23 cellular contexts compared by ENCODE assay signal in the genomic region with DNA sequence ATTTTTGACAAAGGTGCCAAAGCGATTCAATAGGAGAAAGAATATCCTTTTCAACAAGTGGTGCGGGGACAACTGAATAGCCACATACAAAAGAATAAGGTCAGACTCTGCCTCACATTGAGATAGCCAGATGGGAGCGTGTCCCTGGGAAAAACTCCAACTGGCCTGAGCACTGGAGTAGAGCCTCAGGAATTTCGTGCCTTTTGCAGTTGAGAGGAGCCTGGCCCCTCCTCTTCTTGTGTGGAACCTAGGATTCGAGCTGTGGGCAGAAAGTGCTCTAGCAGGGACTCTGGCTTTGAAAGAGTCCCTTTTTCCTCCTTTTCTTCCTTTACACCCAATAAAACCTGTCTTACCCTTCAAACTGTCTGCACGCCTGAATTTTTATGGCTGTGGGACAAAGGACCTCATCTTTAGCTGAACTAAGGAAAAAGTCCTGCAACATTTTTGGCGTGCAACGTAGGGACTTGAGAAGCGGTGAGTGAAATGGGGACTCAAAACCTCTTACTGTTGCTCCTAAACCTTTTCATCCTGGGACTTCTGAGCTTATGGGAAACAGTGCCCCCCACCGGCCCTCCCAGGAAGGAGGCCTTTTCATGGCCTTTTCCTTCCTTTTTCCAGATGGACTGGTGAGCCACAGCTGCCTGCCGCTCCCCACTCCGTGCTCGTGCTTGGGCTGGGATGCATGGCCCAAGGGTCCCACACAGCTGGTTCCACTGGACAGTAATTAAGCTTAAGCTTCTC.
DNase-seq lines count a peak whose midpoint lies in the region; ATAC-seq and TF ChIP-seq lines count a peak whose summit lies in the region.
"Had no signal": no experiment of that assay in that cellular context is flagged by ENCODE, and none has a peak within 500 bp of the region (broad histone marks: within the 10 kb centered on the region; RNA-seq: fewer than 3 reads in every experiment).

No MANE protein-coding gene starts in this region.

- H3K4me1 Mint-ChIP-seq in immature natural killer cell = no peaks in the 10 kb centered on the region
- H3K4me1 Mint-ChIP-seq: T-helper 17 cell had no signal

- H3K36me3 Mint-ChIP-seq in immature natural killer cell = no peaks in the 10 kb centered on the region
- H3K36me3 Mint-ChIP-seq: activated CD4-positive, alpha-beta memory T cell treated with anti-CD3 and anti-CD28 coated beads for 36 hours had no signal

- H3K27ac ChIP-seq in SK-N-SH (ENCODE audit: low read depth in 2 of 2, low read length in 1 of 2) = no peak overlapping the region
- peak overlapping the region; percentile 92 for H3K27ac ChIP-seq in cardiac muscle cell
- no peak overlapping the region for H3K27ac ChIP-seq in testis
- H3K27ac ChIP-seq: A549, colonic mucosa, hepatocyte, prostate gland, VCaP had no signal

- H3K27me3 Mint-ChIP-seq in immature natural killer cell (ENCODE audit: low read depth in 3 of 3) = peaks cover 2 to 13% (median 2%) of the 10 kb centered on the region in 3 donors
- H3K27me3 Mint-ChIP-seq: activated CD4-positive, alpha-beta memory T cell treated with anti-CD3 and anti-CD28 coated beads for 36 hours had no signal

- 2% methylated on average over 13 of the region's 13 CpGs for WGBS in SK-N-SH (ENCODE audit: low lambda C conversion rate)
- WGBS in testis, 2 donors = 40 to 52% methylated on average over 10 to 13 of the region's 13 CpGs

- POLR2A ChIA-PET in SK-N-SH (lab: Yijun Ruan, JAX) = no interaction called here
- POLR2A ChIA-PET in HEK293T (lab: Yijun Ruan, JAX) = no interaction called here

- no peaks in the 10 kb centered on the region for H3F3A ChIP-seq in SK-N-SH (replicated peaks; ENCODE audit: insufficient read depth)

- peaks cover 31% of the 10 kb centered on the region; the same call in 1 of the 2 replicates for H3K27me3 ChIP-seq in SK-N-SH (ENCODE audit: insufficient read depth)
- no peaks in the 10 kb centered on the region for H3K27me3 ChIP-seq in cardiac muscle cell
- H3K27me3 ChIP-seq in testis = no peaks in the 10 kb centered on the region
- H3K27me3 ChIP-seq: colonic mucosa, hepatocyte had no signal

- H3K9me2 ChIP-seq in SK-N-SH = no peaks in the 10 kb centered on the region

- no peak for TF ChIP-seq RAD21 in SK-N-SH (IDR thresholded peaks at IDR 0.05; ENCODE audit: low read length)

- no peak overlapping the region for H3K27ac Mint-ChIP-seq in immature natural killer cell
- H3K27ac Mint-ChIP-seq: activated CD4-positive, alpha-beta memory T cell treated with anti-CD3 and anti-CD28 coated beads for 36 hours; nephron progenitor cell; T-helper 17 cell had no signal

- in situ Hi-C loops in SK-MEL-5 (cut with HindIII; ENCODE audit: low pct_unique_long_range_greater_than_20kb, low sequenced_read_pairs) = no loop called here

- H3K4me1 ChIP-seq in SK-N-SH (ENCODE audit: control insufficient read depth in 1 of 2, insufficient read depth in 2 of 2, low read depth in 1 of 2, low read length in 1 of 2) (no peaks in the 10 kb centered on the region), cardiac muscle cell (ENCODE audit: low read depth) (peaks cover 10% of the 10 kb centered on the region), testis (no peaks in the 10 kb centered on the region)
- H3K4me1 ChIP-seq: A549, colonic mucosa, prostate gland had no signal

- H3K9me3 Mint-ChIP-seq in immature natural killer cell = no peaks in the 10 kb centered on the region
- H3K9me3 Mint-ChIP-seq: activated CD4-positive, alpha-beta memory T cell treated with anti-CD3 and anti-CD28 coated beads for 36 hours had no signal

- DNase-seq in SK-N-SH (no peak), SK-MEL-5 (ENCODE audit: low read depth, low spot score) (peak; percentile 37), cardiac muscle cell (ENCODE audit: low read depth in 1 of 2, low spot score in 1 of 2) (no peak), testis (peak; percentile 16), immature natural killer cell (no peak), HEK293T (ENCODE audit: extremely low spot score) (no peak)
- no peak for DNase-seq in activated CD4-positive, alpha-beta T cell treated with anti-CD3 and anti-CD28 coated beads for 48 hours
- DNase-seq: activated CD4-positive, alpha-beta memory T cell treated with anti-CD3 and anti-CD28 coated beads for 36 hours; activated naive CD4-positive, alpha-beta T cell treated with Interleukin-2 at 50 U/mL for 16 hours; aorta; colonic mucosa; DMS153; NCI-H2107; NCI-H69; nephron progenitor cell; small intestine; stimulated activated CD4-positive, alpha-beta T cell treated with anti-CD3 and anti-CD28 coated beads, Interleukin-4, amount 100 ng/mL, for 4 hours; T-helper 17 cell had no signal

- H3K4me2 ChIP-seq in SK-N-SH = no peak overlapping the region
- H3K4me2 ChIP-seq: A549, hepatocyte had no signal

- TF ChIP-seq POLR2A in testis (IDR thresholded peaks at IDR 0.05) = no peak

- no peak for TF ChIP-seq EP300 in SK-N-SH (IDR thresholded peaks at IDR 0.05; ENCODE audit: borderline replicate concordance in 1 of 2, low read depth in 1 of 2, low read length in 1 of 2)

- no peaks in the 10 kb centered on the region for H4K20me1 ChIP-seq in SK-N-SH (ENCODE audit: insufficient read depth)

- H2AFZ ChIP-seq in SK-N-SH (ENCODE audit: low read depth) = no peak overlapping the region
- H2AFZ ChIP-seq: hepatocyte had no signal

- H3K79me2 ChIP-seq in SK-N-SH (ENCODE audit: insufficient read depth) = no peaks in the 10 kb centered on the region
- H3K79me2 ChIP-seq: hepatocyte had no signal

- H3K4me3 Mint-ChIP-seq in immature natural killer cell = no peak overlapping the region
- H3K4me3 Mint-ChIP-seq: activated CD4-positive, alpha-beta memory T cell treated with anti-CD3 and anti-CD28 coated beads for 36 hours; nephron progenitor cell; T-helper 17 cell had no signal

- H3K36me3 ChIP-seq in SK-N-SH (replicated peaks in 1 of 2; ENCODE audit: control insufficient read depth in 1 of 2, insufficient read depth in 2 of 2, low read length in 1 of 2) (no peaks in the 10 kb centered on the region), cardiac muscle cell (no peaks in the 10 kb centered on the region), testis (ENCODE audit: low read depth, missing control alignments) (no peaks in the 10 kb centered on the region)
- H3K36me3 ChIP-seq: colonic mucosa, prostate gland had no signal

- CTCF ChIA-PET in SK-N-SH (lab: Yijun Ruan, JAX) = interaction anchor here (0.7 to 1.9 kb wide), 3 partner anchors 9 to 18 kb away, joined by 3 to 10 read pairs (median 4); no protein-coding TSS in a partner anchor
- CTCF ChIA-PET in HEK293T (lab: Yijun Ruan, JAX) = interaction anchor here (1.6 kb wide), 1 partner anchor 9 kb away, joined by 3 read pairs; no protein-coding TSS in a partner anchor

- H3K9ac ChIP-seq in SK-N-SH = no peak overlapping the region

- ATAC-seq in SK-N-SH treated with all-trans-retinoic acid at 6 μM for 48 hours = no peak
- ATAC-seq: A549, T-helper 17 cell had no signal

- TF ChIP-seq CTCF in SK-N-SH (IDR thresholded peaks at IDR 0.05) (0 out of 2 replicates have a peak, but pooled peaks have one; percentile 24), cardiac muscle cell (IDR thresholded peaks at IDR 0.05; ENCODE audit: low read depth, low read length) (no peak), testis (IDR thresholded peaks at IDR 0.05) (no peak)

- H3K9me3 ChIP-seq in SK-N-SH (no peaks in the 10 kb centered on the region), cardiac muscle cell (ENCODE audit: low read depth) (no peaks in the 10 kb centered on the region), testis (no peaks in the 10 kb centered on the region)
- H3K9me3 ChIP-seq: A549, colonic mucosa, prostate gland had no signal

- H3K4me3 ChIP-seq in SK-N-SH (ENCODE audit: low read depth in 2 of 2, low read length in 1 of 2) (no peak overlapping the region), cardiac muscle cell (no peak overlapping the region), testis (no peak overlapping the region)
- H3K4me3 ChIP-seq: A549, colonic mucosa, hepatocyte, prostate gland had no signal

- intact Hi-C loops in testis (cut with DNase I; ENCODE audit: low total_unique reads) = no loop called here

TF ChIP-seq in SK-N-SH, 30 proteins besides CTCF, POLR2A, EP300 and RAD21 (continues in another document):
- TF ChIP-seq RCOR1 (IDR thresholded peaks at IDR 0.05; ENCODE audit: low read length) = no peak
- no peak for TF ChIP-seq RXRA (IDR thresholded peaks at IDR 0.05; ENCODE audit: borderline replicate concordance, low read depth)
- TF ChIP-seq YY1 (IDR thresholded peaks at IDR 0.05; ENCODE audit: low read depth) = no peak
- TF ChIP-seq SIN3A (IDR thresholded peaks at IDR 0.05; ENCODE audit: borderline replicate concordance, low read depth, low read length) = no peak

TF ChIP-seq in SK-N-SH treated with all-trans-retinoic acid at 6 μM for 48 hours, 23 proteins besides CTCF, POLR2A, EP300 and RAD21 (continues in another document):
- TF ChIP-seq ZFP30 (CRISPR knock-in tag; IDR thresholded peaks at IDR 0.05) = no peak
- TF ChIP-seq PPARA (CRISPR knock-in tag; IDR thresholded peaks at IDR 0.05; ENCODE audit: borderline replicate concordance) = no peak
- no peak for TF ChIP-seq ZNF565 (CRISPR knock-in tag; conservative IDR thresholded peaks at IDR 0.05; ENCODE audit: low read depth)
- no peak for TF ChIP-seq ZNF8 (CRISPR knock-in tag; IDR thresholded peaks at IDR 0.05)
- TF ChIP-seq RARB (CRISPR knock-in tag; IDR thresholded peaks at IDR 0.05) = no peak
- TF ChIP-seq BACH2 (CRISPR knock-in tag; IDR thresholded peaks at IDR 0.05; ENCODE audit: borderline replicate concordance) = no peak
- no peak for TF ChIP-seq TOX (CRISPR knock-in tag; IDR thresholded peaks at IDR 0.05; ENCODE audit: borderline replicate concordance)
- no peak for TF ChIP-seq OSR1 (CRISPR knock-in tag; IDR thresholded peaks at IDR 0.05)

TF ChIP-seq in HEK293T, 16 proteins besides CTCF, POLR2A, EP300 and RAD21 (continues in another document):
- TF ChIP-seq NFRKB (IDR thresholded peaks at IDR 0.05) (no peak), LEF1 (IDR thresholded peaks at IDR 0.05; ENCODE audit: borderline replicate concordance) (no peak), TARDBP (IDR thresholded peaks at IDR 0.05) (no peak), SP1 (IDR thresholded peaks at IDR 0.05) (no peak), ZNF384 (IDR thresholded peaks at IDR 0.05) (no peak), FOXM1 (IDR thresholded peaks at IDR 0.05; ENCODE audit: borderline replicate concordance) (no peak), BHLHE40 (IDR thresholded peaks at IDR 0.05; ENCODE audit: borderline replicate concordance) (no peak), ARNT (IDR thresholded peaks at IDR 0.05) (no peak), ELF4 (IDR thresholded peaks at IDR 0.05) (no peak), CTBP1 (IDR thresholded peaks at IDR 0.05; ENCODE audit: borderline replicate concordance) (no peak)
- TF ChIP-seq, protein P1, sequence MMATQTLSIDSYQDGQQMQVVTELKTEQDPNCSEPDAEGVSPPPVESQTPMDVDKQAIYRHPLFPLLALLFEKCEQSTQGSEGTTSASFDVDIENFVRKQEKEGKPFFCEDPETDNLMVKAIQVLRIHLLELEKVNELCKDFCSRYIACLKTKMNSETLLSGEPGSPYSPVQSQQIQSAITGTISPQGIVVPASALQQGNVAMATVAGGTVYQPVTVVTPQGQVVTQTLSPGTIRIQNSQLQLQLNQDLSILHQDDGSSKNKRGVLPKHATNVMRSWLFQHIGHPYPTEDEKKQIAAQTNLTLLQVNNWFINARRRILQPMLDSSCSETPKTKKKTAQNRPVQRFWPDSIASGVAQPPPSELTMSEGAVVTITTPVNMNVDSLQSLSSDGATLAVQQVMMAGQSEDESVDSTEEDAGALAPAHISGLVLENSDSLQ (IDR thresholded peaks at IDR 0.05) = no peak

Comparison
In these comparisons a context has a peak if more than half of its experiments do, and no peak if none do; other contexts are left out.
1. DNase-seq: peak in SK-MEL-5 (single experiment) and testis (single experiment); none in SK-N-SH (single experiment), cardiac muscle cell (0 of 2), activated CD4-positive, alpha-beta T cell treated with anti-CD3 and anti-CD28 coated beads for 48 hours (single experiment), immature natural killer cell (0 of 3) and HEK293T (single experiment).